In the genomic region with DNA sequence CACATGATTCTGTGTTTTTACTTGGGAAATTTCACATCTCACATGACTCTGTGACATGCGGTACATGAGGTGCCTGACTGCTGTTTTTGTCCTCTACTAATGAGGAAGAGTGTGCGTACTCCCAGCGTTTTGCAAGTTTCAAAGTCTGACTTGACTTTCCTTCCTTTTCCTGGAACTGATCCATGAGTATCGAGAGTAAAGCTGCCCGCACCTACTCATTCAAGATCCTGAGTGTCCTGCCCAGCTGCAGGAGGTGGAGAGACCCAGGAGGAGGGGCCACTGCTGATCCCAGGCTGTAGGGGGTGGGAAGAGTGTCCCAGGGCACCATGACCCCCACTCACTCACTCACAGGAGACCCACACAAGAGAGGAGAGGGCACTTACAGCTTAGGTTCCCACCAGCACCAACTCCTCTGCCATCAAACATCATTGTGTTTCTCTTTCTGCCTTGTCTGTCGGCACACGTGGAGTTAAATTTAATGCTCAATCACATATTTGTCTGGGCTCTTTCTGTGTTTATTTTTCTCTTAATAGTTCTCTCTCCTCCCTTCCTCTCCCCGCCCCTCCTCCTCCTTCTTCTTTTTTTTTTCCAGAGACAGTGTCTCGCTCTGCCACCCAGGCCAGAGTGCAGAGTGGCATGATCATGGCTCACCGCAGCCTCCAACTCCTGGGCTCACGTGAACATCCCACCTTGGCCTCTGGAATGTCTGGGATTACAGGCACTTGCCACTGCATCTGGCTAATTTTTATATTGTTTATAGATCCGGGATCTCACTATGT, we compare ENCODE assay signal across 12 cellular contexts. TPM values are rescaled to one million over a fixed set of nuclear protein-coding genes. Genes with fewer than 3 reads are reported as not detected.
A peak's percentile ranks its signal among the peaks of the same experiment; 100 is the strongest.
DNase-seq lines count a peak whose midpoint lies in the region; ATAC-seq and TF ChIP-seq lines count a peak whose summit lies in the region.
"Had no signal": no experiment of that assay in that cellular context is flagged by ENCODE, and none has a peak within 500 bp of the region (broad histone marks: within the 10 kb centered on the region; RNA-seq: fewer than 3 reads in every experiment).

No MANE protein-coding gene starts in this region.

- H3K27me3 Mint-ChIP-seq in CD14-positive monocyte (ENCODE audit: low read depth in 3 of 3): peaks cover 0 to 7% (median 0%) of the 10 kb centered on the region in 3 donors
- H3K27me3 Mint-ChIP-seq in activated naive CD8-positive, alpha-beta T cell treated with anti-CD3 and anti-CD28 coated beads for 36 hours: no peaks in the 10 kb centered on the region

- intact Hi-C loops in CD14-positive monocyte (cut with micrococcal nuclease) (loop anchor here (2.0 to 10.0 kb wide), 4 partner anchors 38 to 1238 kb away; no protein-coding TSS in a partner anchor), adrenal gland (cut with DNase I) (no loop called here), sciatic nerve (cut with DNase I) (no loop called here)

- no peaks in the 10 kb centered on the region for H3K36me3 ChIP-seq in adrenal gland (replicated peaks in 1 of 2)
- H3K36me3 ChIP-seq in hepatocyte (replicated peaks; ENCODE audit: insufficient read depth, low read depth): no peaks in the 10 kb centered on the region

- H4K20me1 ChIP-seq in hepatocyte (ENCODE audit: insufficient read depth, poor library complexity, severe bottlenecking): no peaks in the 10 kb centered on the region

- DNase-seq in CD14-positive monocyte (ENCODE audit: low spot score) (peak; percentile 78), adrenal gland (peak in 5 of 7 donors; percentile 18 to 57 (median 35)), hepatocyte (ENCODE audit: low spot score) (peak; percentile 71), sciatic nerve (ENCODE audit: low spot score) (no peak)
- DNase-seq in activated CD4-positive, alpha-beta T cell treated with anti-CD3 and anti-CD28 coated beads, Interleukin-2, amount 50 U/mL, for 4 hours: no peak
- no peak for DNase-seq in activated naive CD8-positive, alpha-beta T cell treated with anti-CD3 and anti-CD28 coated beads for 36 hours
- DNase-seq: CD4-positive, alpha-beta memory T cell; foreskin fibroblast; naive thymus-derived CD8-positive, alpha-beta T cell had no signal

- H3K36me3 Mint-ChIP-seq in CD14-positive monocyte: peaks cover 21 to 29% of the 10 kb centered on the region in 2 donors
- peaks cover 3% of the 10 kb centered on the region for H3K36me3 Mint-ChIP-seq in activated naive CD8-positive, alpha-beta T cell treated with anti-CD3 and anti-CD28 coated beads for 36 hours
- H3K36me3 Mint-ChIP-seq: CD4-positive, alpha-beta memory T cell; naive thymus-derived CD8-positive, alpha-beta T cell had no signal

- H3K27ac ChIP-seq in adrenal gland: peak overlapping the region; percentile 40 to 92 (median 51)
- peak overlapping the region; percentile 93 for H3K27ac ChIP-seq in hepatocyte

- no peaks in the 10 kb centered on the region for H3K79me2 ChIP-seq in hepatocyte

- H3K4me3 ChIP-seq in adrenal gland: no peak overlapping the region
- no peak overlapping the region for H3K4me3 ChIP-seq in hepatocyte

- no peaks in the 10 kb centered on the region for H3K9me2 ChIP-seq in hepatocyte (replicated peaks; ENCODE audit: insufficient read depth)

- H3K9me3 ChIP-seq in adrenal gland (replicated peaks in 1 of 3) (no peaks in the 10 kb centered on the region), hepatocyte (ENCODE audit: low read depth) (no peaks in the 10 kb centered on the region)

- H3K4me3 Mint-ChIP-seq in CD14-positive monocyte: peak overlapping the region; percentile 37 to 95
- no peak overlapping the region for H3K4me3 Mint-ChIP-seq in activated naive CD8-positive, alpha-beta T cell treated with anti-CD3 and anti-CD28 coated beads for 36 hours
- H3K4me3 Mint-ChIP-seq: CD4-positive, alpha-beta memory T cell had no signal

- no peak overlapping the region for H2AFZ ChIP-seq in hepatocyte

- TF ChIP-seq CTCF in CD14-positive monocyte (IDR thresholded peaks at IDR 0.05) (no peak), adrenal gland (IDR thresholded peaks at IDR 0.05) (no peak), hepatocyte (IDR thresholded peaks at IDR 0.05; ENCODE audit: poor library complexity) (no peak)

- TF ChIP-seq POLR2A in adrenal gland (IDR thresholded peaks at IDR 0.05): no peak

- peak overlapping the region; percentile 100 for H3K27ac Mint-ChIP-seq in CD14-positive monocyte
- H3K27ac Mint-ChIP-seq in activated naive CD8-positive, alpha-beta T cell treated with anti-CD3 and anti-CD28 coated beads for 36 hours: no peak overlapping the region
- H3K27ac Mint-ChIP-seq: activated naive CD4-positive, alpha-beta T cell treated with anti-CD3 and anti-CD28 coated beads, Interleukin-2, amount 50 U/mL, for 72 hours had no signal

- H3K4me2 ChIP-seq in hepatocyte: peak overlapping the region; percentile 61

- no peaks in the 10 kb centered on the region for H3K27me3 ChIP-seq in adrenal gland
- H3K27me3 ChIP-seq in hepatocyte: peaks cover 5% of the 10 kb centered on the region

- peaks cover 58% of the 10 kb centered on the region for H3K4me1 Mint-ChIP-seq in CD14-positive monocyte
- H3K4me1 Mint-ChIP-seq in activated naive CD8-positive, alpha-beta T cell treated with anti-CD3 and anti-CD28 coated beads for 36 hours: peaks cover 33% of the 10 kb centered on the region

- H3K4me1 ChIP-seq in adrenal gland (replicated peaks in 1 of 2) (no peaks in the 10 kb centered on the region), hepatocyte (ENCODE audit: insufficient read depth) (peaks cover 14% of the 10 kb centered on the region)

- H3K9me3 Mint-ChIP-seq in CD14-positive monocyte: no peaks in the 10 kb centered on the region
- no peaks in the 10 kb centered on the region for H3K9me3 Mint-ChIP-seq in activated naive CD8-positive, alpha-beta T cell treated with anti-CD3 and anti-CD28 coated beads for 36 hours
- H3K9me3 Mint-ChIP-seq: CD4-positive, alpha-beta memory T cell had no signal

- ATAC-seq in sciatic nerve: peak; percentile 64
- no peak for ATAC-seq in GM21825 (IDR thresholded peaks at IDR 0.05; ENCODE audit: unreplicated experiment)
- no peak for ATAC-seq in activated CD4-positive, CD25-positive, alpha-beta regulatory T cell treated with anti-CD3 and anti-CD28 coated beads, Interleukin-2, amount 50 U/mL, for 24 hours
- ATAC-seq: activated naive CD4-positive, alpha-beta T cell treated with anti-CD3 and anti-CD28 coated beads, Interleukin-2, amount 50 U/mL, for 72 hours; naive thymus-derived CD8-positive, alpha-beta T cell had no signal

- WGBS in adrenal gland, 4 donors: 50 to 58% (median 53%) methylated on average over 10 to 12 of the region's 12 CpGs
- 51% methylated on average over 11 of the region's 12 CpGs for WGBS in hepatocyte (ENCODE audit: low lambda C conversion rate, missing lambda C conversion rate)

RNA-seq across cellular contexts. Expression of a gene that starts 1.6 kb away (rescaled TPM):
- polyA plus RNA-seq in CD14-positive monocyte (10 to 100 TPM; 10.2 to 11.7 TPM), adrenal gland (1 to 10 TPM; 1.1 to 6.8 (median 1.8) TPM), hepatocyte (1.6 and 4.0 TPM in 2 replicates)
- total RNA-seq in adrenal gland (1 to 10 TPM in 7 of 8 donors, under 1 TPM in 1; 0.60 to 2.5 (median 1.9) TPM), hepatocyte (1.5 and 3.1 TPM in 2 replicates), sciatic nerve (4.7 TPM)
- total RNA-seq in activated naive CD8-positive, alpha-beta T cell treated with anti-CD3 and anti-CD28 coated beads for 36 hours: 1 to 10 TPM; 3.1 to 3.4 TPM

RNA-seq across cellular contexts. Expression of a gene that starts 34.7 kb away (rescaled TPM):
- polyA plus RNA-seq in CD14-positive monocyte (1 to 10 TPM; 3.1 to 3.6 TPM), adrenal gland (1 to 10 TPM in 2 of 3 donors, under 1 TPM in 1; 0.91 to 2.5 (median 1.6) TPM), hepatocyte (not detected in 2 replicates)
- total RNA-seq in adrenal gland (1 to 10 TPM in 3 of 8 donors, under 1 TPM in 5; 0.30 to 3.7 (median 0.75) TPM), hepatocyte (0.07 TPM in 1 of 2 replicates, not detected in the other), sciatic nerve (3.6 TPM)
- total RNA-seq in activated naive CD8-positive, alpha-beta T cell treated with anti-CD3 and anti-CD28 coated beads for 36 hours: under 1 TPM; 0.08 to 0.21 TPM

RNA-seq across cellular contexts. Expression of a gene that starts 51.6 kb away (rescaled TPM):
- polyA plus RNA-seq in CD14-positive monocyte (100 to 1,000 TPM; 145 to 181 TPM), adrenal gland (1 to 10 TPM in 1 of 3 donors, under 1 TPM in 2; 0.57 to 1.6 (median 0.64) TPM), hepatocyte (not detected in 2 replicates)
- total RNA-seq in adrenal gland (1 to 10 TPM in 4 of 8 donors, under 1 TPM in 4; 0.30 to 5.6 (median 1.0) TPM), hepatocyte (0.04 and 0.23 TPM in 2 replicates), sciatic nerve (3.7 TPM)
- total RNA-seq in activated naive CD8-positive, alpha-beta T cell treated with anti-CD3 and anti-CD28 coated beads for 36 hours: under 1 TPM in 1 of 2 experiments, not detected in 1; 0.16 TPM

RNA-seq across cellular contexts. Expression of a gene that starts 59.2 kb away (rescaled TPM):
- not detected for polyA plus RNA-seq in CD14-positive monocyte
- 1 to 10 TPM in 6 of 8 donors, under 1 TPM in 2; 0.55 to 3.7 (median 2.0) TPM for total RNA-seq in adrenal gland
- polyA plus RNA-seq in adrenal gland: 1 to 10 TPM in 1 of 3 donors, under 1 TPM in 2; 0.55 to 1.4 (median 0.94) TPM
- 0.40 and 1.8 TPM in 2 replicates for total RNA-seq in hepatocyte
- polyA plus RNA-seq in hepatocyte: 0.27 TPM in 1 of 2 replicates, not detected in the other
- 11.3 TPM for total RNA-seq in sciatic nerve
- not detected for total RNA-seq in activated naive CD8-positive, alpha-beta T cell treated with anti-CD3 and anti-CD28 coated beads for 36 hours
- total RNA-seq: activated naive CD4-positive, alpha-beta T cell treated with anti-CD3 and anti-CD28 coated beads, Interleukin-2, amount 50 U/mL, for 72 hours; CD4-positive, alpha-beta memory T cell; naive thymus-derived CD8-positive, alpha-beta T cell had no signal
- polyA plus RNA-seq: CD4-positive, alpha-beta memory T cell; naive thymus-derived CD8-positive, alpha-beta T cell had no signal

Comparison
In these comparisons a context has a peak if more than half of its experiments do, and no peak if none do; other contexts are left out.
1. DNase-seq: peak in CD14-positive monocyte (single experiment), adrenal gland (5 of 7) and hepatocyte (single experiment); none in sciatic nerve (single experiment), activated CD4-positive, alpha-beta T cell treated with anti-CD3 and anti-CD28 coated beads, Interleukin-2, amount 50 U/mL, for 4 hours (0 of 2) and activated naive CD8-positive, alpha-beta T cell treated with anti-CD3 and anti-CD28 coated beads for 36 hours (single experiment).
2. intact Hi-C loops: an anchor here in CD14-positive monocyte (2.0 to 10.0 kb wide); none called in adrenal gland and sciatic nerve.